ENCODE assay signal across 1 cellular context in genomic region chr3:29280675-29281264, GRCh38.
A peak's percentile ranks its signal among the peaks of the same experiment; 100 is the strongest.
TF ChIP-seq lines count a peak whose summit lies in the region.

Gene RBMS3, plus strand, starts transcription at chr3:29281071.

TF ChIP-seq in SK-N-SH, 30 proteins besides CTCF, POLR2A, EP300 and RAD21 (continued from another document):
- TF ChIP-seq RCOR1 (IDR thresholded peaks at IDR 0.05; ENCODE audit: low read length) (peak; percentile 65; the same call in 1 of the 2 replicates), NRF1 (IDR thresholded peaks at IDR 0.05; ENCODE audit: low read depth, low read length) (0 out of 2 replicates have a peak, but pooled peaks have one; percentile 22), FOXM1 (IDR thresholded peaks at IDR 0.05; ENCODE audit: low read depth) (no peak), JUND (IDR thresholded peaks at IDR 0.05) (no peak), GATA2 (CRISPR knock-in tag; IDR thresholded peaks at IDR 0.05) (peak; percentile 69), PBX3 (IDR thresholded peaks at IDR 0.05) (peak; percentile 26), TCF12 (IDR thresholded peaks at IDR 0.05) (peak; percentile 47)
